In the genomic region with DNA sequence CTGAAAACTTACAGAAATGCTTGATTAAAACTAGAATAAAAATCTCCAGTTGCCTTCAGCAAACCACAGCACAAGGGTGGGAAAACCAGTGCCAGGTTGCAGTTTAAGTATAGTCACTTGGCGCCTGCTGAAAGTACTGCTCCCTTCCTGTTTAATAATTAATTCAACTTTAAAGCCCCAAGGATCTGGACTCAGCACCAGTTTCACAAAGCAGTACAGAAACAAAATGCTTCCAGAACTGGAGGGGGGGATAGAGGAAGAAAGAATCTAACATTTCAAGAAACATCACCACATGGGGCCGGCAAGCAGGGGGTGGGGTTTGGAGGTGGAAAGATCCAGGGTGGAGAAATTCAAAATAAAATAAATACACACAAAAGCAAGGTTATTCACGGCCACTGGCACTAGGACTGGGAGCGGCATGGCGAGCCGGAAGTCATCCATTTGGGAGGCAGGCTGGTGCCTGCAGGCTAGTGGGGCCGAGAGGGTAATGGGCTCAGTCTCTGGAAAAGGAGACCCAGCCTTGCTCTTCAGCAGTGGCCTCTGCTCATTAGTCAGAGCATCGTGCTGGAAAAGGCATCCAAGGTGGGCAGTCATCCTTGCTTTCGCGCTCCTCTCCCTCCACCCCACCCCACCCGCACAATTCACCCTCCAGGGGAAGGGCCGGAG, we compare ENCODE assay signal across 24 cellular contexts.
DNase-seq lines count a peak whose midpoint lies in the region; ATAC-seq, FAIRE-seq and TF ChIP-seq lines count a peak whose summit lies in the region.
"Had no signal": no experiment of that assay in that cellular context is flagged by ENCODE, and none has a peak within 500 bp of the region (broad histone marks: within the 10 kb centered on the region; RNA-seq: fewer than 3 reads in every experiment).

No MANE protein-coding gene starts in this region.

- POLR2A ChIA-PET in H1 (lab: Charles Lee; ENCODE audit: partially characterized antibody) = no interaction called here

- no peak overlapping the region; the same call in 1 of the 2 replicates for H4K8ac ChIP-seq in H1 (ENCODE audit: extremely low read depth, insufficient read depth, low read length)

- H3K23ac ChIP-seq in H1 (ENCODE audit: insufficient read length) = no peak overlapping the region

- TF ChIP-seq POLR2A in H1 (IDR thresholded peaks at IDR 0.05; ENCODE audit: control extremely low read depth in 1 of 2, low read depth in 2 of 2, low read length in 2 of 2) = no peak
- TF ChIP-seq POLR2A in right lobe of liver (IDR thresholded peaks at IDR 0.05) = no peak
- no peak for TF ChIP-seq POLR2A in testis (IDR thresholded peaks at IDR 0.05)

- H3K4me1 ChIP-seq in H1 (replicated peaks in 1 of 4; ENCODE audit: control insufficient read depth in 3 of 4, insufficient read depth in 4 of 4, low read length in 3 of 4) (peaks cover 0 to 3% (median 0%) of the 10 kb centered on the region in 4 experiments; a peak in 1 of 7 replicates), right lobe of liver (peaks cover 0 to 4% (median 0%) of the 10 kb centered on the region in 4 donors), testis (no peaks in the 10 kb centered on the region)
- H3K4me1 ChIP-seq: gastroesophageal sphincter, suprapubic skin had no signal

- ATAC-seq in right lobe of liver (peak; percentile 77 to 93 (median 86)), HG02973 (IDR thresholded peaks at IDR 0.05; ENCODE audit: unreplicated experiment) (no peak)
- ATAC-seq: gastroesophageal sphincter, T-cell had no signal

- no peaks in the 10 kb centered on the region for H3K79me2 ChIP-seq in H1 (ENCODE audit: control insufficient read depth in 1 of 2, insufficient read depth in 2 of 2, low read length in 2 of 2)

- no peak for FAIRE-seq in H1 (lab: Jason Lieb, UNC)
- peak; percentile 46 for FAIRE-seq in urothelium cell line (lab: Jason Lieb, UNC)
- FAIRE-seq: astrocyte had no signal

- H3K79me1 ChIP-seq in H1 (ENCODE audit: low read depth, low read length) = no peaks in the 10 kb centered on the region

- H3K18ac ChIP-seq in H1 (ENCODE audit: extremely low read depth, low read length) = no peak overlapping the region

- H3K14ac ChIP-seq in H1 (ENCODE audit: insufficient read length) = no peak overlapping the region

- H4K20me1 ChIP-seq in H1 (replicated peaks in 1 of 2; ENCODE audit: control insufficient read depth in 1 of 2, insufficient read depth in 2 of 2, low read length in 2 of 2) = no peaks in the 10 kb centered on the region

- no peak overlapping the region for H3K56ac ChIP-seq in H1 (replicated peaks; ENCODE audit: insufficient read length, low read depth, low read length)

- peak overlapping the region; percentile 91; the same call in 1 of the 2 replicates for H2AFZ ChIP-seq in H1 (ENCODE audit: low read length)

- no peak overlapping the region for H3K4me3 ChIP-seq in H1 (ENCODE audit: extremely low read depth in 1 of 4, insufficient read depth in 2 of 4, low read depth in 3 of 4, low read length in 4 of 4)
- H3K4me3 ChIP-seq in right lobe of liver = no peak overlapping the region
- peak overlapping the region in 1 of 2 donors; percentile 14 for H3K4me3 ChIP-seq in testis
- H3K4me3 ChIP-seq: gastroesophageal sphincter, suprapubic skin had no signal

- DNase-seq in HT-29 (ENCODE audit: low spot score) (peak; percentile 42), H1 (ENCODE audit: low read depth in 1 of 2, low spot score in 2 of 2) (no peak), right lobe of liver (no peak), urothelium cell line (ENCODE audit: low spot score) (no peak), NK-92 (lab: John Stamatoyannopoulos, UW; ENCODE audit: unreplicated experiment) (no peak), testis (no peak)
- DNase-seq: activated CD4-positive, alpha-beta T cell treated with anti-CD3 and anti-CD28 coated beads, Interleukin-2, amount 50 U/mL, for 48 hours; activated naive CD4-positive, alpha-beta T cell treated with anti-CD3 and anti-CD28 coated beads, Interleukin-2, amount 50 U/mL, for 16 hours; activated T-cell treated with anti-CD3 and anti-CD28 coated beads, Interleukin-2, amount 50 U/mL, for 24 hours; cortex of kidney; DMS79 treated with DMSO at 0.1 percent for 48 hours; immature natural killer cell; NCI-H1694 treated with DMSO at 0.1 percent for 48 hours; NCI-H446; nucleus accumbens; stimulated activated CD4-positive, alpha-beta T cell treated with anti-CD3 and anti-CD28 coated beads, Interleukin-4, amount 100 ng/mL, for 24 hours; stimulated activated CD8-positive, alpha-beta memory T cell treated with anti-CD3 and anti-CD28 coated beads, Interleukin-4, amount 100 ng/mL, for 48 hours; T-cell had no signal

- H3K27ac ChIP-seq in H1 (ENCODE audit: low read depth, low read length) (no peak overlapping the region), right lobe of liver (no peak overlapping the region), testis (no peak overlapping the region)
- H3K27ac ChIP-seq: C4-2B, epithelial cell of prostate, gastroesophageal sphincter, suprapubic skin had no signal

- no peak overlapping the region for H2BK5ac ChIP-seq in H1 (ENCODE audit: low read depth, low read length)

- TF ChIP-seq CTCF in H1 (IDR thresholded peaks at IDR 0.05; ENCODE audit: control extremely low read depth in 1 of 3, insufficient read depth in 1 of 3, low read depth in 1 of 3, low read length in 3 of 3) (no peak), right lobe of liver (IDR thresholded peaks at IDR 0.05) (no peak), testis (IDR thresholded peaks at IDR 0.05) (no peak)

- H3K23me2 ChIP-seq in H1 (ENCODE audit: low read depth, low read length) = no peaks in the 10 kb centered on the region

- H3K9me3 ChIP-seq in H1 (ENCODE audit: insufficient read depth in 2 of 2, low read depth in 1 of 2, low read length in 1 of 2) = no peaks in the 10 kb centered on the region
- no peaks in the 10 kb centered on the region for H3K9me3 ChIP-seq in right lobe of liver
- H3K9me3 ChIP-seq in testis = no peaks in the 10 kb centered on the region
- H3K9me3 ChIP-seq: gastroesophageal sphincter, suprapubic skin had no signal

- no peak for TF ChIP-seq EP300 in H1 (IDR thresholded peaks at IDR 0.05; ENCODE audit: borderline replicate concordance in 1 of 2, low read depth in 2 of 2, low read length in 2 of 2)

- H4K91ac ChIP-seq in H1 (replicated peaks; ENCODE audit: insufficient read length, low read length) = no peak overlapping the region

- H2BK20ac ChIP-seq in H1 (ENCODE audit: low read length) = no peak overlapping the region

- CTCF ChIA-PET in H1 (lab: Charles Lee; ENCODE audit: partially characterized antibody) = interaction anchor here (1.0 to 6.0 kb wide), 2 partner anchors 65 to 946 kb away, joined by 3 to 38 read pairs; no protein-coding TSS in a partner anchor

- no peak overlapping the region for H3K4me2 ChIP-seq in H1 (ENCODE audit: insufficient read depth in 1 of 2, low read depth in 2 of 2, low read length in 2 of 2)

- WGBS in H1 (ENCODE audit: extremely low coverage in 1 of 2, insufficient coverage in 1 of 2, insufficient read length in 1 of 2, insufficient replicate concordance in 2 of 2, low coverage in 1 of 2, low lambda C conversion rate in 2 of 2, missing lambda C conversion rate in 1 of 2), 2 experiments = 82% methylated on average over 12 of the region's 12 CpGs; no CpG with 5 or more reads in 1 of the 2 experiments
- 17% methylated on average over 8 of the region's 12 CpGs for WGBS in right lobe of liver (ENCODE audit: insufficient coverage, low coverage, low lambda C conversion rate, missing lambda C conversion rate)
- 42 to 66% methylated on average over 12 of the region's 12 CpGs for WGBS in testis, 2 donors

- no peak overlapping the region for H2AK5ac ChIP-seq in H1 (ENCODE audit: low read depth, low read length)

- intact Hi-C loops in right lobe of liver (cut with DNase I) (no loop called here), testis (cut with DNase I; ENCODE audit: low total_unique reads) (no loop called here)

- TF ChIP-seq RAD21 in H1 (IDR thresholded peaks at IDR 0.05 in 1 of 2, conservative IDR thresholded peaks at IDR 0.05 in 1 of 2; ENCODE audit: low read depth in 2 of 2, low read length in 2 of 2) = no peak

- no peaks in the 10 kb centered on the region for H3K27me3 ChIP-seq in H1 (replicated peaks in 1 of 4; ENCODE audit: control insufficient read depth in 3 of 4, extremely low read depth in 1 of 4, insufficient read depth in 3 of 4, low read length in 3 of 4)
- H3K27me3 ChIP-seq in right lobe of liver = no peaks in the 10 kb centered on the region
- H3K27me3 ChIP-seq in testis = no peaks in the 10 kb centered on the region

- no peak overlapping the region for H2BK15ac ChIP-seq in H1 (ENCODE audit: low read length)

- H3K36me3 ChIP-seq in H1 (ENCODE audit: control insufficient read depth in 2 of 4, insufficient read depth in 4 of 4, low read length in 3 of 4) = no peaks in the 10 kb centered on the region
- no peaks in the 10 kb centered on the region for H3K36me3 ChIP-seq in right lobe of liver
- no peaks in the 10 kb centered on the region for H3K36me3 ChIP-seq in testis (ENCODE audit: low read depth, missing control alignments)
- H3K36me3 ChIP-seq: gastroesophageal sphincter, suprapubic skin had no signal

- H2BK120ac ChIP-seq in H1 (replicated peaks; ENCODE audit: low read depth, low read length) = no peak overlapping the region

- H2BK12ac ChIP-seq in H1 (ENCODE audit: low read depth, low read length) = no peak overlapping the region

- H3K9ac ChIP-seq in H1 (replicated peaks in 1 of 4; ENCODE audit: extremely low read depth in 1 of 4, low read depth in 3 of 4, low read length in 3 of 4) = no peak overlapping the region

- H4K5ac ChIP-seq in H1 (ENCODE audit: insufficient read length, low read depth, low read length) = no peak overlapping the region

- H3K4ac ChIP-seq in H1 (replicated peaks; ENCODE audit: insufficient read length, low read depth, low read length) = no peak overlapping the region

TF ChIP-seq in H1, 55 proteins besides CTCF, POLR2A, EP300 and RAD21:
- TF ChIP-seq KDM1A (IDR thresholded peaks at IDR 0.05; ENCODE audit: borderline replicate concordance, low read length) (no peak), POU5F1 (IDR thresholded peaks at IDR 0.05; ENCODE audit: low read depth, low read length) (no peak), TEAD4 (IDR thresholded peaks at IDR 0.05; ENCODE audit: low read depth, low read length) (no peak)
